Comparison of ENCODE assay signal across 8 cellular contexts in the genomic region with DNA sequence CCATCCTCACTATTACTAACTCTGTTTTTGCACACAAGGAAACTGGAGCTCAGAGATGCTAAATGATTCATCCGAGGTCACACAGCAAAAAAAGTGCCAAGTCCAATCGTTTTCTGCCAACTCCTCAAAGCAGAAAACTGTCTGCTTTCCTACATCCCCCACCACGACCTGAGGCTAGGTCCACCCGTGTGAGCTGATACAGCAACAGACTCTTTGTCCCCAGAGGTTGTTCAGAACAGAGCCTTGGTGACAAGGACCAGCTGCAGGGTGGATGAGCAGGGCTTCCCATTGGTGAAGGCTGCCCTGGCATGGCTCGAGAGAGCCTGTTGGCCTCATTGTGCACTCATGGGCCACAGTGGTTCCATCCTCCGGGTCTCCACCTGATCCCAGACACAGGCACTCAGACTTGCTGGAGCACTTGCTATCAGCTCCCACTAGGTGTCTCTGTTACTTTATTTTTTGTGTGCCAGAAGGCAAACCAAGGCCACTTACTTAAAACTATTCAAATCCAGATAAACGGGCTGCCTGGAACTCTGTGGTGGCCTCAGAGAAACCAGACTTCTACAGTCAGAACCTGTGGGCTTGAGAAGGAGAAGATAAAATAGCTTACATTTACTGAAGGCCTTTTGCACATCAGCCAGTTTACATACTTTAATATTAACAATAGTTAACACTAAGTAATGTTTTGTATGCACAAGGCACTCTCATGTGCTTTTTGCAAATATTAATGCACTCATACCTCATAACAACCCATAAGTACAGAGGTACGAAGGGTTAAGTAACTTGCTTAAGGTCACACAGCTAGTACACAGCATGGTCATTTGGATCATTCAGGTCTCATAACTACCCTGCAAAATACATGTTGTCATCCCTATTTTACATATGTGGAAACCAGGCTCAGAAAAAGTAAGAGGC.
DNase-seq lines count a peak whose midpoint lies in the region; ATAC-seq and TF ChIP-seq lines count a peak whose summit lies in the region.

No MANE protein-coding gene starts in this region.

- H3K4me2 ChIP-seq in osteoblast (ENCODE audit: insufficient read depth, low read length): no peak overlapping the region

- no peaks in the 10 kb centered on the region for H3K36me3 ChIP-seq in osteoblast (ENCODE audit: insufficient read depth, low read length)

- no peak for ATAC-seq in GM18861 (IDR thresholded peaks at IDR 0.05; ENCODE audit: unreplicated experiment)

- H3K27me3 Mint-ChIP-seq in activated T-cell treated with anti-CD3 and anti-CD28 coated beads, Interleukin-2, amount 50 U/mL, for 24 hours: peaks cover 37% of the 10 kb centered on the region
- H3K27me3 Mint-ChIP-seq in activated T-helper 1 cell treated with anti-CD3 and anti-CD28 coated beads, Interleukin-12 subunit alpha, Interleukin-12 subunit beta, Interleukin-2, Interleukin-4 antibody, amounts not matched to agents 30 ng/mL and 10 ng/mL and 1 ng/mL, durations not matched to agents 14 hours and 24 hours and 36 hours (ENCODE audit: insufficient read depth): peaks cover 24% of the 10 kb centered on the region

- DNase-seq in activated T-cell treated with anti-CD3 and anti-CD28 coated beads for 48 hours (ENCODE audit: low read depth): peak; percentile 8
- DNase-seq in activated T-cell treated with anti-CD3 and anti-CD28 coated beads, Interleukin-2, amount 50 U/mL, for 24 hours: no peak
- peak; percentile 76 for DNase-seq in HPDE6-E6E7 (ENCODE audit: extremely low spot score)
- peak; percentile 90 for DNase-seq in NCI-H69 (lab: John Stamatoyannopoulos, UW)
- DNase-seq in activated T-helper 1 cell treated with anti-CD3 and anti-CD28 coated beads, Interleukin-12 subunit alpha, Interleukin-12 subunit beta, Interleukin-2, Interleukin-4 antibody, amounts not matched to agents 30 ng/mL and 10 ng/mL and 1 ng/mL, durations not matched to agents 14 hours and 24 hours and 36 hours (ENCODE audit: low spot score): peak; percentile 22
- peak; percentile 78 for DNase-seq in globus pallidus (ENCODE audit: low spot score)
- DNase-seq in osteoblast (ENCODE audit: insufficient read length, low spot score, missing footprints): peak; percentile 81

- peaks cover under 1% of the 10 kb centered on the region for H3K4me1 ChIP-seq in osteoblast (ENCODE audit: insufficient read depth, low read length)

- H3K4me3 Mint-ChIP-seq in activated T-cell treated with anti-CD3 and anti-CD28 coated beads, Interleukin-2, amount 50 U/mL, for 24 hours: no peak overlapping the region
- H3K4me3 Mint-ChIP-seq in activated T-helper 1 cell treated with anti-CD3 and anti-CD28 coated beads, Interleukin-12 subunit alpha, Interleukin-12 subunit beta, Interleukin-2, Interleukin-4 antibody, amounts not matched to agents 30 ng/mL and 10 ng/mL and 1 ng/mL, durations not matched to agents 14 hours and 24 hours and 36 hours: no peak overlapping the region

- H3K27me3 ChIP-seq in osteoblast (ENCODE audit: insufficient read depth, low read length): peaks cover 4% of the 10 kb centered on the region

- H4K20me1 ChIP-seq in osteoblast (ENCODE audit: insufficient read depth, low read length): no peaks in the 10 kb centered on the region

- H3K9me3 ChIP-seq in osteoblast (ENCODE audit: low read depth, low read length): peaks cover 2% of the 10 kb centered on the region

- peak; percentile 90 for TF ChIP-seq CTCF in osteoblast (IDR thresholded peaks at IDR 0.05; ENCODE audit: extremely low read depth, low read depth, low read length)

- no peaks in the 10 kb centered on the region for H3K9me3 Mint-ChIP-seq in activated T-cell treated with anti-CD3 and anti-CD28 coated beads, Interleukin-2, amount 50 U/mL, for 24 hours
- no peaks in the 10 kb centered on the region for H3K9me3 Mint-ChIP-seq in activated T-helper 1 cell treated with anti-CD3 and anti-CD28 coated beads, Interleukin-12 subunit alpha, Interleukin-12 subunit beta, Interleukin-2, Interleukin-4 antibody, amounts not matched to agents 30 ng/mL and 10 ng/mL and 1 ng/mL, durations not matched to agents 14 hours and 24 hours and 36 hours

- H3K27ac ChIP-seq in osteoblast (ENCODE audit: low read depth, low read length): no peak overlapping the region

- intact Hi-C loops in activated T-helper 1 cell treated with anti-CD3 and anti-CD28 coated beads, Interleukin-12 subunit alpha, Interleukin-12 subunit beta, Interleukin-2, Interleukin-4 antibody, amounts not matched to agents 30 ng/mL and 10 ng/mL and 1 ng/mL, durations not matched to agents 14 hours and 24 hours and 36 hours (cut with micrococcal nuclease): loop anchor here (1.0 to 5.0 kb wide), 2 partner anchors 188 to 971 kb away; no protein-coding TSS in a partner anchor

- no peak overlapping the region for H3K4me3 ChIP-seq in osteoblast (ENCODE audit: insufficient read depth, low read length)

- no peaks in the 10 kb centered on the region for H3K79me2 ChIP-seq in osteoblast (ENCODE audit: insufficient read depth, low read length)

- no peaks in the 10 kb centered on the region for H3K4me1 Mint-ChIP-seq in activated T-cell treated with anti-CD3 and anti-CD28 coated beads, Interleukin-2, amount 50 U/mL, for 24 hours (ENCODE audit: low read depth)
- no peaks in the 10 kb centered on the region for H3K4me1 Mint-ChIP-seq in activated T-helper 1 cell treated with anti-CD3 and anti-CD28 coated beads, Interleukin-12 subunit alpha, Interleukin-12 subunit beta, Interleukin-2, Interleukin-4 antibody, amounts not matched to agents 30 ng/mL and 10 ng/mL and 1 ng/mL, durations not matched to agents 14 hours and 24 hours and 36 hours (ENCODE audit: low read depth)

- H3K27ac Mint-ChIP-seq in activated T-cell treated with anti-CD3 and anti-CD28 coated beads, Interleukin-2, amount 50 U/mL, for 24 hours: no peak overlapping the region
- no peak overlapping the region for H3K27ac Mint-ChIP-seq in activated T-helper 1 cell treated with anti-CD3 and anti-CD28 coated beads, Interleukin-12 subunit alpha, Interleukin-12 subunit beta, Interleukin-2, Interleukin-4 antibody, amounts not matched to agents 30 ng/mL and 10 ng/mL and 1 ng/mL, durations not matched to agents 14 hours and 24 hours and 36 hours

- no peaks in the 10 kb centered on the region for H3K36me3 Mint-ChIP-seq in activated T-cell treated with anti-CD3 and anti-CD28 coated beads, Interleukin-2, amount 50 U/mL, for 24 hours (ENCODE audit: low read depth)
- no peaks in the 10 kb centered on the region for H3K36me3 Mint-ChIP-seq in activated T-helper 1 cell treated with anti-CD3 and anti-CD28 coated beads, Interleukin-12 subunit alpha, Interleukin-12 subunit beta, Interleukin-2, Interleukin-4 antibody, amounts not matched to agents 30 ng/mL and 10 ng/mL and 1 ng/mL, durations not matched to agents 14 hours and 24 hours and 36 hours (ENCODE audit: low read depth)

- H2AFZ ChIP-seq in osteoblast (ENCODE audit: low read length): no peak overlapping the region
